ENCODE assay signal across 1 cellular context in the genomic region with DNA sequence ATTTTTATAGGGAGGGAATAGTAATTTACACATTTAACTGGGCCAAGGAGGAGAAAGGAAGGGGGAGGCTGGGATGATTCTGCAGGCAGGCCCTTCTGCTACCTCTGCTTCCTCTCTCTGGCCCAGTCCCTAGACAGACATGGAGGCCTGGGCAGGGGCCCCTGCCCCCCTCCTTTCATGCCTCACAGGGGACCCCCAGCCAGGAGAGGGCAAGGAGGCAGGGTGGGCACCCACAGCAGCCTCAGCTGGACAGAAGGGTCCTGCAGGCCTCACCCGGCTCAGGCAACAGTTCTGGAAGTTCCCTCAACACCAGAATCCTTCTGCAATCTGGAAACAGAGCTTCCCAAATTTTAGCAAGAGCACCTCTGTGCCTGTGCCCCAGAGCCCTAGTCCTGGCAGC.
TF ChIP-seq lines count a peak whose summit lies in the region.

No MANE protein-coding gene starts in this region.

TF ChIP-seq in A549, 52 proteins besides CTCF, POLR2A, EP300 and RAD21 (continued from another document):
- TF ChIP-seq BHLHE40 (IDR thresholded peaks at IDR 0.05; ENCODE audit: low read depth, low read length) (no peak), NPAS2 (CRISPR knock-in tag; IDR thresholded peaks at IDR 0.05; ENCODE audit: borderline replicate concordance) (no peak), EHMT2 (IDR thresholded peaks at IDR 0.05; ENCODE audit: low read depth) (no peak), ZC3H11A (IDR thresholded peaks at IDR 0.05) (no peak), CHD4 (IDR thresholded peaks at IDR 0.05; ENCODE audit: borderline replicate concordance) (no peak)
- TF ChIP-seq, protein P1, sequence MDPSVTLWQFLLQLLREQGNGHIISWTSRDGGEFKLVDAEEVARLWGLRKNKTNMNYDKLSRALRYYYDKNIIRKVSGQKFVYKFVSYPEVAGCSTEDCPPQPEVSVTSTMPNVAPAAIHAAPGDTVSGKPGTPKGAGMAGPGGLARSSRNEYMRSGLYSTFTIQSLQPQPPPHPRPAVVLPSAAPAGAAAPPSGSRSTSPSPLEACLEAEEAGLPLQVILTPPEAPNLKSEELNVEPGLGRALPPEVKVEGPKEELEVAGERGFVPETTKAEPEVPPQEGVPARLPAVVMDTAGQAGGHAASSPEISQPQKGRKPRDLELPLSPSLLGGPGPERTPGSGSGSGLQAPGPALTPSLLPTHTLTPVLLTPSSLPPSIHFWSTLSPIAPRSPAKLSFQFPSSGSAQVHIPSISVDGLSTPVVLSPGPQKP (IDR thresholded peaks at IDR 0.05; ENCODE audit: low read depth, low read length): no peak
